In genomic region chr5:141529002-141529401, GRCh38 we compare ENCODE assay signal across 8 cellular contexts. TPM values are rescaled to one million over a fixed set of nuclear protein-coding genes. Genes with fewer than 3 reads are reported as not detected.
DNase-seq lines count a peak whose midpoint lies in the region; ATAC-seq and TF ChIP-seq lines count a peak whose summit lies in the region.

No MANE protein-coding gene starts in this region.

- DNase-seq in EH (ENCODE audit: low read depth) (peak; percentile 80), HT-29 (ENCODE audit: low spot score) (no peak), NCI-H82 treated with DMSO at 0.1 percent for 48 hours (lab: John Stamatoyannopoulos, UW; ENCODE audit: unreplicated experiment) (no peak), left lobe of liver (ENCODE audit: low spot score) (no peak)
- DNase-seq in naive thymus-derived CD4-positive, alpha-beta T cell, result no peak

- no peaks in the 10 kb centered on the region for H3K27me3 ChIP-seq in naive thymus-derived CD4-positive, alpha-beta T cell (ENCODE audit: control insufficient read depth in 2 of 2, insufficient read depth in 2 of 2, low read length in 2 of 2)

- intact Hi-C loops in naive thymus-derived CD4-positive, alpha-beta T cell (cut with micrococcal nuclease), result no loop called here

- CTCF ChIA-PET in naive thymus-derived CD4-positive, alpha-beta T cell (lab: Charles Lee), result no interaction called here

- H3K27me3 Mint-ChIP-seq in brain, result no peaks in the 10 kb centered on the region
- no peaks in the 10 kb centered on the region for H3K27me3 Mint-ChIP-seq in naive thymus-derived CD4-positive, alpha-beta T cell

- H3K36me3 ChIP-seq in naive thymus-derived CD4-positive, alpha-beta T cell (ENCODE audit: control insufficient read depth in 2 of 3, insufficient read depth in 3 of 3, low read length in 3 of 3), result peaks cover 34 to 97% (median 56%) of the 10 kb centered on the region in 3 experiments

- H3K9me3 ChIP-seq in naive thymus-derived CD4-positive, alpha-beta T cell (ENCODE audit: control insufficient read depth in 2 of 3, low read length in 3 of 3), result no peaks in the 10 kb centered on the region

- no peak overlapping the region for H3K4me3 ChIP-seq in naive thymus-derived CD4-positive, alpha-beta T cell (ENCODE audit: low read length)

- H3K27ac ChIP-seq in naive thymus-derived CD4-positive, alpha-beta T cell (ENCODE audit: low read depth, low read length), result no peak overlapping the region

- H3K4me1 ChIP-seq in naive thymus-derived CD4-positive, alpha-beta T cell (ENCODE audit: control insufficient read depth in 2 of 2, insufficient read depth in 2 of 2, low read length in 2 of 2), result no peaks in the 10 kb centered on the region

- H3K4me3 Mint-ChIP-seq in brain, result peak overlapping the region in 1 of 5 experiments; percentile 44
- H3K4me3 Mint-ChIP-seq in naive thymus-derived CD4-positive, alpha-beta T cell, result no peak overlapping the region

- no peak for TF ChIP-seq CTCF in brain (conservative IDR thresholded peaks at IDR 0.05)

- ATAC-seq in HG02588 (IDR thresholded peaks at IDR 0.05; ENCODE audit: unreplicated experiment) (peak; percentile 52), left lobe of liver (no peak), HG03521 (IDR thresholded peaks at IDR 0.05; ENCODE audit: unreplicated experiment) (no peak)
- no peak for ATAC-seq in naive thymus-derived CD4-positive, alpha-beta T cell

- POLR2A ChIA-PET in naive thymus-derived CD4-positive, alpha-beta T cell (lab: Charles Lee), result no interaction called here

- H3K27ac Mint-ChIP-seq in brain, result peak overlapping the region in 4 of 5 experiments; percentile 31 to 93 (median 80)
- peak overlapping the region in 7 of 9 donors; percentile 2 to 74 (median 48) for H3K27ac Mint-ChIP-seq in naive thymus-derived CD4-positive, alpha-beta T cell

- H3K36me3 Mint-ChIP-seq in brain, result peaks cover 49% of the 10 kb centered on the region
- H3K36me3 Mint-ChIP-seq in naive thymus-derived CD4-positive, alpha-beta T cell, result peaks cover 20 to 40% (median 27%) of the 10 kb centered on the region in 5 donors

- H3K4me1 Mint-ChIP-seq in brain, result peaks cover 44% of the 10 kb centered on the region
- H3K4me1 Mint-ChIP-seq in naive thymus-derived CD4-positive, alpha-beta T cell, result peaks cover 5 to 22% (median 6%) of the 10 kb centered on the region in 7 donors

- no peaks in the 10 kb centered on the region for H3K9me3 Mint-ChIP-seq in brain
- no peaks in the 10 kb centered on the region for H3K9me3 Mint-ChIP-seq in naive thymus-derived CD4-positive, alpha-beta T cell

RNA-seq across cellular contexts. Expression of gene PCDHGC5, which starts 40.1 kb away (rescaled TPM):
- polyA plus RNA-seq in brain (ENCODE audit: insufficient read depth, low read depth, low replicate concordance), result 4.3 TPM
- total RNA-seq in naive thymus-derived CD4-positive, alpha-beta T cell, result under 1 TPM in 1 of 5 experiments, not detected in 4; 0.13 TPM
- polyA plus RNA-seq in naive thymus-derived CD4-positive, alpha-beta T cell, result not detected
- total RNA-seq in HT-29 (2014; rRNA removed; shearing (Covaris generic)), result 0.61 TPM in 1 of 2 replicates, not detected in the other
- total RNA-seq in left lobe of liver, result 0.40 TPM

RNA-seq across cellular contexts. Expression of gene PCDHGC4, which starts 44.2 kb away (rescaled TPM):
- polyA plus RNA-seq in brain (ENCODE audit: insufficient read depth, low read depth, low replicate concordance), result 31.8 TPM
- under 1 TPM in 1 of 5 experiments, not detected in 4; 0.22 TPM for total RNA-seq in naive thymus-derived CD4-positive, alpha-beta T cell
- not detected for polyA plus RNA-seq in naive thymus-derived CD4-positive, alpha-beta T cell
- 1.7 TPM in 1 of 2 replicates, not detected in the other for total RNA-seq in HT-29 (2014; rRNA removed; shearing (Covaris generic))
- 0.65 TPM for total RNA-seq in left lobe of liver

RNA-seq across cellular contexts. Expression of gene PCDHGC3, which starts 53.2 kb away (rescaled TPM):
- 246 TPM for polyA plus RNA-seq in brain (ENCODE audit: insufficient read depth, low read depth, low replicate concordance)
- under 1 TPM; 0.15 to 0.76 (median 0.16) TPM for total RNA-seq in naive thymus-derived CD4-positive, alpha-beta T cell
- under 1 TPM in 1 of 2 donors, not detected in 1; 0.14 TPM for polyA plus RNA-seq in naive thymus-derived CD4-positive, alpha-beta T cell
- 1.8 and 2.1 TPM in 2 replicates for total RNA-seq in HT-29 (2014; rRNA removed; shearing (Covaris generic))
- 8.5 TPM for total RNA-seq in left lobe of liver
